ENCODE assay signal across 12 cellular contexts in genomic region chr3:63976862-63977180, GRCh38. TPM values are rescaled to one million over a fixed set of nuclear protein-coding genes. Genes with fewer than 3 reads are reported as not detected.
DNase-seq lines count a peak whose midpoint lies in the region; ATAC-seq, FAIRE-seq and TF ChIP-seq lines count a peak whose summit lies in the region.
"Had no signal": no experiment of that assay in that cellular context is flagged by ENCODE, and none has a peak within 500 bp of the region (broad histone marks: within the 10 kb centered on the region; RNA-seq: fewer than 3 reads in every experiment).

No MANE protein-coding gene starts in this region.

- TF ChIP-seq CTCF in coronary artery (IDR thresholded peaks at IDR 0.05) (no peak), pancreas (IDR thresholded peaks at IDR 0.05) (no peak)

- peaks cover 22 to 69% (median 51%) of the 10 kb centered on the region in 10 experiments for H3K4me1 ChIP-seq in BLaER1 treated with 17β-estradiol and CSF1 and Interleukin-3, amounts not matched to agents 10 nM and 100 nM
- H3K4me1 ChIP-seq in pancreas: peaks cover 35 to 83% (median 82%) of the 10 kb centered on the region in 3 donors

- peak; percentile 42 to 63 (median 46) for ATAC-seq in pancreas

- DNase-seq in GM12891 (ENCODE audit: insufficient read length, low spot score): no peak
- no peak for DNase-seq in coronary artery (ENCODE audit: low spot score)
- peak in 5 of 6 donors; percentile 32 to 87 (median 73) for DNase-seq in pancreas
- DNase-seq in hepatic stellate cell (ENCODE audit: low spot score): no peak
- no peak for DNase-seq in NCI-H1930 (lab: John Stamatoyannopoulos, UW)
- DNase-seq in GM03348 (ENCODE audit: low spot score): no peak
- DNase-seq: activated CD8-positive, alpha-beta memory T cell treated with anti-CD3 and anti-CD28 coated beads for 24 hours; COR-L47; psoas muscle; stimulated activated CD4-positive, alpha-beta T cell treated with anti-CD3 and anti-CD28 coated beads, Interleukin-4, amount 100 ng/mL, for 1 hour had no signal

- peak overlapping the region in 2 of 10 experiments; percentile 2 to 3; a peak in 2 of 20 replicates for H3K4me3 ChIP-seq in BLaER1 treated with 17β-estradiol and CSF1 and Interleukin-3, amounts not matched to agents 10 nM and 100 nM
- H3K4me3 ChIP-seq in coronary artery (no peak overlapping the region), pancreas (no peak overlapping the region)
- H3K4me3 ChIP-seq: ascending aorta, psoas muscle had no signal

- TF ChIP-seq POLR2A in GM12891 (IDR thresholded peaks at IDR 0.05; ENCODE audit: low read depth, low read length): no peak

- FAIRE-seq in GM12891 (lab: Jason Lieb, UNC) (peak; percentile 13), pancreas (lab: Jason Lieb, UNC) (no peak)

- H4K20me1 ChIP-seq in BLaER1 treated with 17β-estradiol and CSF1 and Interleukin-3, amounts not matched to agents 10 nM and 100 nM: peaks cover 0 to 83% (median 16%) of the 10 kb centered on the region in 11 experiments; a peak in 13 of 22 replicates

- no peaks in the 10 kb centered on the region for H3K9me3 ChIP-seq in BLaER1 treated with 17β-estradiol and CSF1 and Interleukin-3, amounts not matched to agents 10 nM and 100 nM (replicated peaks in 1 of 11)
- H3K9me3 ChIP-seq in pancreas: no peaks in the 10 kb centered on the region
- H3K9me3 ChIP-seq: ascending aorta, psoas muscle had no signal

- H3K27me3 ChIP-seq in BLaER1 treated with 17β-estradiol and CSF1 and Interleukin-3, amounts not matched to agents 10 nM and 100 nM: no peaks in the 10 kb centered on the region
- H3K27me3 ChIP-seq in pancreas: no peaks in the 10 kb centered on the region
- H3K27me3 ChIP-seq: ascending aorta had no signal

- peak overlapping the region in 2 of 11 experiments; percentile 6 to 24; a peak in 3 of 22 replicates for H3K9ac ChIP-seq in BLaER1 treated with 17β-estradiol and CSF1 and Interleukin-3, amounts not matched to agents 10 nM and 100 nM

- intact Hi-C loops in pancreas (cut with DNase I): no loop called here

- peak overlapping the region in 10 of 11 experiments; percentile 23 to 82 (median 72); a peak in 19 of 22 replicates for H3K4me2 ChIP-seq in BLaER1 treated with 17β-estradiol and CSF1 and Interleukin-3, amounts not matched to agents 10 nM and 100 nM

- 38 to 50% methylated on average over 2 of the region's 2 CpGs for WGBS in pancreas, 2 donors

- peak overlapping the region in 10 of 11 experiments; percentile 29 to 69 (median 57); a peak in 15 of 22 replicates for H3K27ac ChIP-seq in BLaER1 treated with 17β-estradiol and CSF1 and Interleukin-3, amounts not matched to agents 10 nM and 100 nM
- H3K27ac ChIP-seq in coronary artery (peak overlapping the region; percentile 30 to 56), pancreas (peak overlapping the region; percentile 0 to 86 (median 68))
- H3K27ac ChIP-seq: psoas muscle had no signal

- H3K36me3 ChIP-seq in BLaER1 treated with 17β-estradiol and CSF1 and Interleukin-3, amounts not matched to agents 10 nM and 100 nM: peaks cover 45 to 66% (median 55%) of the 10 kb centered on the region in 11 experiments
- peaks cover 0 to 8% (median 0%) of the 10 kb centered on the region in 3 donors for H3K36me3 ChIP-seq in pancreas

TF ChIP-seq in GM12891, 5 proteins besides CTCF, POLR2A, EP300 and RAD21:
- no peak for TF ChIP-seq POU2F2 (IDR thresholded peaks at IDR 0.05; ENCODE audit: low read depth, low read length)
- TF ChIP-seq PAX5 (IDR thresholded peaks at IDR 0.05; ENCODE audit: insufficient read depth, low read length, severe bottlenecking): no peak
- no peak for TF ChIP-seq SPI1 (IDR thresholded peaks at IDR 0.05; ENCODE audit: low read depth, low read length)
- no peak for TF ChIP-seq POLR2AphosphoS5 (IDR thresholded peaks at IDR 0.05; ENCODE audit: low read depth, low read length)
- no peak for TF ChIP-seq TAF1 (IDR thresholded peaks at IDR 0.05; ENCODE audit: low read depth, low read length)

RNA-seq across cellular contexts. Expression of gene PSMD6, which starts 46.5 kb away (rescaled TPM):
- polyA plus RNA-seq in GM12891 (2012; ENCODE audit: low read depth, missing spikeins): 88.4 TPM
- 100 to 1,000 TPM in 4 of 6 donors, 10 to 100 TPM in 2; 73.7 to 220 (median 134) TPM for total RNA-seq in pancreas
- polyA plus RNA-seq in pancreas: 100 to 1,000 TPM; 103 to 106 TPM

Comparison
In these comparisons a context has a peak if more than half of its experiments do, and no peak if none do; other contexts are left out.
1. DNase-seq: peak in pancreas (5 of 6); none in GM12891 (single experiment), coronary artery (single experiment), hepatic stellate cell (single experiment), NCI-H1930 (0 of 2) and GM03348 (single experiment).
2. Peak in every context shown above with its lines, with median percentiles within 50 percentile points of each other: H3K27ac ChIP-seq.